ENCODE assay signal across 8 cellular contexts in the genomic region with DNA sequence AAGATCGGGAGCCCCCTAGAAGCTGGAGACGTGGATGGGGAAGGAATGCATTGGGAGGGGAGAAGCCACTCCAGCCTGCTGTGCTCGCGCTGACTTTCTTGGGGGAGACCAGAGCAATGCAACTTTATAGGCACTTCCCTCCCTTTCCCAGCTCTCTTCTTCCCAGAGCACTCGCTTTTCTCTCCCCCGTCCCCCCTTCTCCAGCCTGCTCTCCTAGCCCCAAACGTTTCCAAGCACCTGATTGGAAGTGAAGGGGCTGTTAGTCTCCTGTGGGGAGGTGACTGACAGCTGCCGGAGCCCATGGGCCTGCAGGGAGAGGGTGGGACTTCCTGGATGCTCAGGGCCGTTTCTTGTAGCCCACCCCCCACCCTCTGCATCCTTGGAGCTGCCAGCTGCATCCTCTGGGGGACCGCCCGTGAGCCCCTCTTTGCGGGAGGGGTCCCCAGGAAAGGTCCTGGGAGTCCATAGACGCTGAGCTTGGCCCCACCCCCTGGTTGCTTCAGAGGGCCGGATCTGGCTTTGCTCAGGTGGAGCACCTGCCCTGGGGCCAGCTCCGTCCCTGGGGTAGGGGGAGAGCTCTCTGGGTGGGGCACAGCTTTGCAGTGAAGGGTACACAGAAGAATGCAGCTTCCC. TPM values are rescaled to one million over a fixed set of nuclear protein-coding genes. Genes with fewer than 3 reads are reported as not detected.
A peak's percentile ranks its signal among the peaks of the same experiment; 100 is the strongest.
DNase-seq lines count a peak whose midpoint lies in the region; ATAC-seq lines count a peak whose summit lies in the region.

No MANE protein-coding gene starts in this region.

- H3K36me3 Mint-ChIP-seq in activated CD4-positive, alpha-beta T cell treated with anti-CD3 and anti-CD28 coated beads for 36 hours (ENCODE audit: low read depth), result peaks cover 6% of the 10 kb centered on the region
- peaks cover 2% of the 10 kb centered on the region for H3K36me3 Mint-ChIP-seq in activated naive CD8-positive, alpha-beta T cell
- peaks cover 39% of the 10 kb centered on the region for H3K36me3 Mint-ChIP-seq in stimulated activated effector memory CD8-positive, alpha-beta T cell treated with anti-CD3 and anti-CD28 coated beads, Interleukin-12 subunit alpha, Interleukin-12 subunit beta, amount 100 ng/mL, for 72 hours

- DNase-seq in activated CD4-positive, alpha-beta T cell treated with anti-CD3 and anti-CD28 coated beads for 36 hours, result peak; percentile 62
- DNase-seq in activated CD4-positive, alpha-beta T cell treated with anti-CD3 and anti-CD28 coated beads for 1 hour, result no peak
- DNase-seq in NCI-H2081 treated with DMSO at 0.1 percent for 48 hours (lab: John Stamatoyannopoulos, UW) (peak; percentile 48), hippocampal formation (lab: John Stamatoyannopoulos, UW) (peak; percentile 28 to 30)
- no peak for DNase-seq in stimulated activated effector memory CD8-positive, alpha-beta T cell treated with anti-CD3 and anti-CD28 coated beads, Interleukin-12 subunit alpha, Interleukin-12 subunit beta, amount 100 ng/mL, for 72 hours (ENCODE audit: low spot score in 2 of 2)

- CTCF ChIA-PET in activated CD4-positive, alpha-beta T cell treated with anti-CD3 and anti-CD28 coated beads for 36 hours (lab: Charles Lee), result interaction anchor here (0.8 to 1.4 kb wide), 2 partner anchors 14 to 73 kb away, joined by 3 to 4 read pairs; a partner anchor contains a TSS

- H3K4me1 Mint-ChIP-seq in activated CD4-positive, alpha-beta T cell treated with anti-CD3 and anti-CD28 coated beads for 36 hours, result peaks cover 21% of the 10 kb centered on the region
- peaks cover 17% of the 10 kb centered on the region for H3K4me1 Mint-ChIP-seq in activated naive CD8-positive, alpha-beta T cell (ENCODE audit: low read depth)
- H3K4me1 Mint-ChIP-seq in stimulated activated effector memory CD8-positive, alpha-beta T cell treated with anti-CD3 and anti-CD28 coated beads, Interleukin-12 subunit alpha, Interleukin-12 subunit beta, amount 100 ng/mL, for 72 hours, result peaks cover 17% of the 10 kb centered on the region

- no peaks in the 10 kb centered on the region for H3K9me3 Mint-ChIP-seq in activated CD4-positive, alpha-beta T cell treated with anti-CD3 and anti-CD28 coated beads for 36 hours (ENCODE audit: low read depth)
- H3K9me3 Mint-ChIP-seq in activated naive CD8-positive, alpha-beta T cell (ENCODE audit: low read depth), result no peaks in the 10 kb centered on the region
- no peaks in the 10 kb centered on the region for H3K9me3 Mint-ChIP-seq in stimulated activated effector memory CD8-positive, alpha-beta T cell treated with anti-CD3 and anti-CD28 coated beads, Interleukin-12 subunit alpha, Interleukin-12 subunit beta, amount 100 ng/mL, for 72 hours

- H3K4me3 Mint-ChIP-seq in activated CD4-positive, alpha-beta T cell treated with anti-CD3 and anti-CD28 coated beads for 36 hours, result no peak overlapping the region
- peak overlapping the region; percentile 73 for H3K4me3 Mint-ChIP-seq in activated naive CD8-positive, alpha-beta T cell
- H3K4me3 Mint-ChIP-seq in stimulated activated effector memory CD8-positive, alpha-beta T cell treated with anti-CD3 and anti-CD28 coated beads, Interleukin-12 subunit alpha, Interleukin-12 subunit beta, amount 100 ng/mL, for 72 hours, result no peak overlapping the region

- POLR2A ChIA-PET in activated CD4-positive, alpha-beta T cell treated with anti-CD3 and anti-CD28 coated beads for 36 hours (lab: Charles Lee), result no interaction called here

- no peak for ATAC-seq in activated CD4-positive, alpha-beta T cell treated with anti-CD3 and anti-CD28 coated beads for 36 hours
- no peak for ATAC-seq in stimulated activated effector memory CD8-positive, alpha-beta T cell treated with anti-CD3 and anti-CD28 coated beads, Interleukin-12 subunit alpha, Interleukin-12 subunit beta, amount 100 ng/mL, for 72 hours
- no peak for ATAC-seq in GM18907 (IDR thresholded peaks at IDR 0.05; ENCODE audit: unreplicated experiment)
- ATAC-seq in GM18519 (IDR thresholded peaks at IDR 0.05; ENCODE audit: low FRiP score, unreplicated experiment), result no peak

- H3K27me3 Mint-ChIP-seq in activated CD4-positive, alpha-beta T cell treated with anti-CD3 and anti-CD28 coated beads for 36 hours, result no peaks in the 10 kb centered on the region
- no peaks in the 10 kb centered on the region for H3K27me3 Mint-ChIP-seq in activated naive CD8-positive, alpha-beta T cell

- H3K27ac Mint-ChIP-seq in activated CD4-positive, alpha-beta T cell treated with anti-CD3 and anti-CD28 coated beads for 36 hours, result peak overlapping the region; percentile 51
- H3K27ac Mint-ChIP-seq in activated naive CD8-positive, alpha-beta T cell, result peak overlapping the region; percentile 34
- peak overlapping the region; percentile 74 for H3K27ac Mint-ChIP-seq in stimulated activated effector memory CD8-positive, alpha-beta T cell treated with anti-CD3 and anti-CD28 coated beads, Interleukin-12 subunit alpha, Interleukin-12 subunit beta, amount 100 ng/mL, for 72 hours

- intact Hi-C loops in activated CD4-positive, alpha-beta T cell treated with anti-CD3 and anti-CD28 coated beads for 36 hours (cut with DNase I, micrococcal nuclease), result loop anchor here (5.0 kb wide), 6 partner anchors 163 to 1208 kb away; a partner anchor contains a TSS

RNA-seq across cellular contexts. Expression of a gene that starts 2.5 kb away (rescaled TPM):
- total RNA-seq in activated CD4-positive, alpha-beta T cell treated with anti-CD3 and anti-CD28 coated beads for 36 hours, result 10 to 100 TPM; 50.5 to 68.1 TPM

RNA-seq across cellular contexts. Expression of a gene that starts 17.0 kb away (rescaled TPM):
- 10 to 100 TPM; 32.9 to 38.4 TPM for total RNA-seq in activated CD4-positive, alpha-beta T cell treated with anti-CD3 and anti-CD28 coated beads for 36 hours

RNA-seq across cellular contexts. Expression of a gene that starts 43.7 kb away (rescaled TPM):
- total RNA-seq in activated CD4-positive, alpha-beta T cell treated with anti-CD3 and anti-CD28 coated beads for 36 hours, result not detected

Comparison
In these comparisons a context has a peak if more than half of its experiments do, and no peak if none do; other contexts are left out.
1. DNase-seq: peak in activated CD4-positive, alpha-beta T cell treated with anti-CD3 and anti-CD28 coated beads for 36 hours (single experiment), NCI-H2081 treated with DMSO at 0.1 percent for 48 hours (single experiment) and hippocampal formation (2 of 2); none in activated CD4-positive, alpha-beta T cell treated with anti-CD3 and anti-CD28 coated beads for 1 hour (single experiment) and stimulated activated effector memory CD8-positive, alpha-beta T cell treated with anti-CD3 and anti-CD28 coated beads, Interleukin-12 subunit alpha, Interleukin-12 subunit beta, amount 100 ng/mL, for 72 hours (0 of 2).
2. Peak in every context shown above with its lines, with median percentiles within 50 percentile points of each other: H3K27ac Mint-ChIP-seq.